25 cellular contexts compared by ENCODE assay signal in the genomic region with DNA sequence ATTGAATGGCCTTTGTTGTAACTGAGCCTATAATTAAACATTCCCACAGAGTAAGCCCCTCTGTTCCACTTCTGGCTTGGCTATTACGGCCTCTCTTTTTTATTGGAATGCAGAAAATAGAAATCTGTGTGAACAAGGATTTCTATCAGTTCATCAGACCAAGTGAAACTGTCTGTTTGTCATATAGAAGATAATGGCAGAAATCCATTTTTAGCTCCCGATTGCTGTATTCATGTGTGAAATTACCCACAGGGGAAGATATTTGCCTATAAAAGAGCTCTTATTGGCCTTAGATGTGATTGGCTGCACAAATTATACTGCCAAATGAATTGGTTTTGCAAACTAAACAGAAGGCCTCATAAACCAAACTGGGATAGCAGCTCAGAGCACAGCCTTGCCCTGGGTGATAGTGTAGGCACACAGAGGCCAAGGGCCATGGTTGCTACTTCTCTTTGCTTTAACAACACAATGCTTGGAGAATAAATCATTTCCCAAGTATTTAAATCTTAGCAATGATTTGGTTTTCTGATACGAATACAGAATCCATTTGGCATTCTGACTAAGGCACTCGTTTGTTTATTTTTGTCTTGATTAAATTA.
DNase-seq lines count a peak whose midpoint lies in the region; ATAC-seq and TF ChIP-seq lines count a peak whose summit lies in the region.
"Had no signal": no experiment of that assay in that cellular context is flagged by ENCODE, and none has a peak within 500 bp of the region (broad histone marks: within the 10 kb centered on the region; RNA-seq: fewer than 3 reads in every experiment).

No MANE protein-coding gene starts in this region.

- no peak for DNase-seq in left ventricle myocardium inferior
- no peak for DNase-seq in Right ventricle myocardium superior
- DNase-seq in transverse colon = no peak
- no peak for DNase-seq in activated CD4-positive, alpha-beta T cell treated with anti-CD3 and anti-CD28 coated beads, Interleukin-2, amount 10 ng/mL, durations not matched to agents 24 days and 14 days
- no peak for DNase-seq in NCI-H510A (lab: John Stamatoyannopoulos, UW)
- no peak for DNase-seq in A172 (ENCODE audit: low spot score)
- DNase-seq: activated CD4-positive, alpha-beta memory T cell treated with anti-CD3 and anti-CD28 coated beads for 36 hours; activated CD4-positive, CD25-positive, alpha-beta regulatory T cell; activated CD8-positive, alpha-beta memory T cell treated with anti-CD3 and anti-CD28 coated beads, Interleukin-2, amount 50 U/mL, for 48 hours; cerebellar nuclear complex; effector CD4-positive, alpha-beta T cell; foreskin keratinocyte; GM23248; KG1; NCI-H748 treated with DMSO at 0.1 percent for 48 hours had no signal

- TF ChIP-seq EP300 in transverse colon (IDR thresholded peaks at IDR 0.05; ENCODE audit: low read depth) = no peak

- TF ChIP-seq POLR2A in transverse colon (IDR thresholded peaks at IDR 0.05) = no peak

- H3K9me3 ChIP-seq in left ventricle myocardium inferior (replicated peaks) (no peaks in the 10 kb centered on the region), muscle layer of colon (ENCODE audit: low read length) (no peaks in the 10 kb centered on the region), transverse colon (no peaks in the 10 kb centered on the region)
- H3K9me3 ChIP-seq: neutrophil had no signal

- intact Hi-C loops in left ventricle myocardium inferior (cut with micrococcal nuclease) (no loop called here), Right ventricle myocardium superior (cut with DNase I) (no loop called here), transverse colon (cut with DNase I; ENCODE audit: low total_unique reads) (no loop called here)
- intact Hi-C loops in activated CD4-positive, alpha-beta T cell treated with anti-CD3 and anti-CD28 coated beads, Interleukin-2, amount 10 ng/mL, durations not matched to agents 24 days and 14 days (cut with micrococcal nuclease) = no loop called here

- in situ Hi-C loops in transverse colon (cut with MboI; ENCODE audit: low pct_ligation_motif_present in 1 of 4, low pct_unique_long_range_greater_than_20kb in 1 of 4, low sequenced_read_pairs in 3 of 4) = no loop called here

- peaks cover 58% of the 10 kb centered on the region for H3K4me1 ChIP-seq in left ventricle myocardium inferior
- peaks cover 60% of the 10 kb centered on the region for H3K4me1 ChIP-seq in muscle layer of colon (ENCODE audit: insufficient read depth, low read length)
- peaks cover 0 to 9% (median 0%) of the 10 kb centered on the region in 4 donors for H3K4me1 ChIP-seq in transverse colon
- H3K4me1 ChIP-seq: foreskin keratinocyte had no signal

- no peak for ATAC-seq in Right ventricle myocardium superior (ENCODE audit: poor library complexity)
- ATAC-seq: activated T-helper 17 cell treated with anti-CD3 and anti-CD28 coated beads, Interleukin-2, amount 50 U/mL, for 72 hours; foreskin keratinocyte had no signal

- no peaks in the 10 kb centered on the region for H3K4me1 Mint-ChIP-seq in activated CD4-positive, alpha-beta T cell treated with anti-CD3 and anti-CD28 coated beads, Interleukin-2, amount 10 ng/mL, durations not matched to agents 24 days and 14 days
- H3K4me1 Mint-ChIP-seq: activated T-helper 17 cell treated with anti-CD3 and anti-CD28 coated beads, Interleukin-2, amount 50 U/mL, for 72 hours had no signal

- TF ChIP-seq CTCF in left ventricle myocardium inferior (IDR thresholded peaks at IDR 0.05; ENCODE audit: borderline replicate concordance) (no peak), transverse colon (IDR thresholded peaks at IDR 0.05) (no peak)

- no peak overlapping the region for H3K9ac ChIP-seq in muscle layer of colon (ENCODE audit: low read length)
- H3K9ac ChIP-seq: GM23248 had no signal

- H3K27ac ChIP-seq in left ventricle myocardium inferior (replicated peaks) (peak overlapping the region; percentile 82), cingulate gyrus (ENCODE audit: low read depth, low read length) (peak overlapping the region; percentile 51), muscle layer of colon (ENCODE audit: low read depth, low read length) (peak overlapping the region; percentile 72), transverse colon (peak overlapping the region; percentile 29 to 59 (median 38))
- H3K27ac ChIP-seq: epithelial cell of prostate, foreskin keratinocyte, GM23248, neutrophil, RWPE1, skin epidermis had no signal

- peaks cover 11% of the 10 kb centered on the region for H3K27me3 Mint-ChIP-seq in activated CD4-positive, alpha-beta T cell treated with anti-CD3 and anti-CD28 coated beads, Interleukin-2, amount 10 ng/mL, durations not matched to agents 24 days and 14 days
- H3K27me3 Mint-ChIP-seq: activated CD4-positive, alpha-beta memory T cell treated with anti-CD3 and anti-CD28 coated beads for 36 hours; activated T-helper 17 cell treated with anti-CD3 and anti-CD28 coated beads, Interleukin-2, amount 50 U/mL, for 72 hours; progenitor cell of endocrine pancreas had no signal

- H3K4me3 ChIP-seq in left ventricle myocardium inferior (peak overlapping the region; percentile 5), muscle layer of colon (ENCODE audit: low read depth in 1 of 2, low read length in 2 of 2) (no peak overlapping the region), transverse colon (no peak overlapping the region)
- H3K4me3 ChIP-seq: GM23248, skin epidermis had no signal

- no peaks in the 10 kb centered on the region for H3K9me3 Mint-ChIP-seq in activated CD4-positive, alpha-beta T cell treated with anti-CD3 and anti-CD28 coated beads, Interleukin-2, amount 10 ng/mL, durations not matched to agents 24 days and 14 days
- H3K9me3 Mint-ChIP-seq: activated CD4-positive, alpha-beta memory T cell treated with anti-CD3 and anti-CD28 coated beads for 36 hours; T-helper 2 cell treated with Interferon-gamma antibody and Interleukin-4, amounts not matched to agents 5 μg/mL and 100 μg/mL, for 36 hours had no signal

- no peaks in the 10 kb centered on the region for H3K27me3 ChIP-seq in left ventricle myocardium inferior (ENCODE audit: low read depth)
- H3K27me3 ChIP-seq in muscle layer of colon (ENCODE audit: control insufficient read depth in 1 of 2, insufficient read depth in 2 of 2, low read length in 2 of 2) = no peaks in the 10 kb centered on the region
- no peaks in the 10 kb centered on the region for H3K27me3 ChIP-seq in transverse colon
- H3K27me3 ChIP-seq: foreskin keratinocyte, neutrophil had no signal

- H3K4me3 Mint-ChIP-seq in activated CD4-positive, alpha-beta T cell treated with anti-CD3 and anti-CD28 coated beads, Interleukin-2, amount 10 ng/mL, durations not matched to agents 24 days and 14 days = no peak overlapping the region
- H3K4me3 Mint-ChIP-seq: activated CD4-positive, alpha-beta memory T cell treated with anti-CD3 and anti-CD28 coated beads for 36 hours; activated naive CD8-positive, alpha-beta T cell; activated T-helper 17 cell treated with anti-CD3 and anti-CD28 coated beads, Interleukin-2, amount 50 U/mL, for 72 hours; T-helper 2 cell treated with Interferon-gamma antibody and Interleukin-4, amounts not matched to agents 5 μg/mL and 100 μg/mL, for 36 hours had no signal

- no peak overlapping the region for H3K27ac Mint-ChIP-seq in activated CD4-positive, alpha-beta T cell treated with anti-CD3 and anti-CD28 coated beads, Interleukin-2, amount 10 ng/mL, durations not matched to agents 24 days and 14 days
- H3K27ac Mint-ChIP-seq: activated CD4-positive, alpha-beta memory T cell treated with anti-CD3 and anti-CD28 coated beads for 36 hours; activated naive CD8-positive, alpha-beta T cell; activated T-helper 17 cell treated with anti-CD3 and anti-CD28 coated beads, Interleukin-2, amount 50 U/mL, for 72 hours; progenitor cell of endocrine pancreas; T-helper 2 cell treated with Interferon-gamma antibody and Interleukin-4, amounts not matched to agents 5 μg/mL and 100 μg/mL, for 36 hours had no signal

- H3K36me3 ChIP-seq in left ventricle myocardium inferior (no peaks in the 10 kb centered on the region), muscle layer of colon (ENCODE audit: insufficient read depth, low read length) (no peaks in the 10 kb centered on the region), transverse colon (no peaks in the 10 kb centered on the region)
- H3K36me3 ChIP-seq: neutrophil had no signal

- H3K36me3 Mint-ChIP-seq in activated CD4-positive, alpha-beta T cell treated with anti-CD3 and anti-CD28 coated beads, Interleukin-2, amount 10 ng/mL, durations not matched to agents 24 days and 14 days (ENCODE audit: low read depth) = no peaks in the 10 kb centered on the region
- H3K36me3 Mint-ChIP-seq: activated CD4-positive, alpha-beta memory T cell treated with anti-CD3 and anti-CD28 coated beads for 36 hours had no signal

- 35 to 46% methylated on average over 4 of the region's 4 CpGs for whole genome bisulfite sequencing in transverse colon (ENCODE audit: low coverage in 1 of 2), 2 donors
